ENCODE assay signal across 31 cellular contexts in the genomic region with DNA sequence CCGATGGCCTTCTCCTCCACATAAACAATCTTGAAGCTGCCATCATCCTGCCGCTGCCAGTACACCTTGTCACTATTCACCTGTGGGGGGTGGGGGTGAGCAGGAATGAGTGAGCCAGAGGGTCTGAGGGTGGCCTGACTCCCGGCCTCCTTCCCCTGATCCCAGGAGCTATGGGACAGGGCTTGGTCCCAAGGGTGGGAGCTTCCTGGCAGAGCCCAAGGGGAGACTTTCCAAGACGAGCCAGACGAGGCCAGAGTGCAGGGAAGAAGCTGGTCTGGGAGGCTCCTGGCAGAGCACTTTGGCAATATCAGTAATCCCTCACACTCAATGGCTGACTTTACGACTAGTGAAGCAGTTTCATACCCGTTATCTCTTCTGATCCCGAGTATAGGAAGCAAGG.
"Had no signal": no experiment of that assay in that cellular context is flagged by ENCODE, and none has a peak within 500 bp of the region (broad histone marks: within the 10 kb centered on the region; RNA-seq: fewer than 3 reads in every experiment).

No MANE protein-coding gene starts in this region.

- H3K27ac ChIP-seq: body of pancreas, colonic mucosa, dorsolateral prefrontal cortex, WERI-Rb-1 had no signal

- H3K9me3 ChIP-seq: body of pancreas, colonic mucosa had no signal

- H3K4me1 Mint-ChIP-seq: activated B cell treated with CpG ODN at 0.5 μM for 24 hours, endodermal cell had no signal

- H3K4me3 Mint-ChIP-seq: activated B cell treated with CpG ODN at 0.5 μM for 24 hours; activated CD8-positive, alpha-beta T cell treated with anti-CD3 and anti-CD28 coated beads for 36 hours; activated naive CD8-positive, alpha-beta T cell; activated T-cell treated with anti-CD3 and anti-CD28 coated beads, Interleukin-2, amount 50 U/mL, for 4 hours; activated T-helper 17 cell treated with anti-CD3 and anti-CD28 coated beads, Interleukin-2, amount 50 U/mL, for 72 hours; dendritic cell treated with granulocyte-macrophage colony-stimulating factor and Interleukin-4, amounts not matched to agents 40 ng/mL and 50 ng/mL, for 4 days; endodermal cell; T-helper 17 cell; T-helper 2 cell treated with Interferon-gamma antibody and Interleukin-4, amounts not matched to agents 5 μg/mL and 100 μg/mL, for 36 hours had no signal

- H3K4me3 ChIP-seq: body of pancreas, colonic mucosa, dorsolateral prefrontal cortex had no signal

- DNase-seq: activated B cell treated with CpG ODN at 0.5 μM for 24 hours; activated CD4-positive, alpha-beta T cell treated with anti-CD3 and anti-CD28 coated beads for 48 hours; activated CD4-positive, alpha-beta T cell treated with anti-CD3 and anti-CD28 coated beads, Interleukin-2, amount 50 U/mL, for 1 hour; activated CD4-positive, alpha-beta T cell treated with anti-CD3 and anti-CD28 coated beads, Interleukin-2, amount 50 U/mL, for 48 hours; activated CD8-positive, alpha-beta memory T cell treated with anti-CD3 and anti-CD28 coated beads for 24 hours; activated CD8-positive, alpha-beta T cell treated with anti-CD3 and anti-CD28 coated beads for 36 hours; activated effector memory CD4-positive, alpha-beta T cell treated with Interleukin-2 at 50 U/mL for 16 hours; activated gamma-delta T cell treated with Interleukin-2 at 50 U/mL for 16 hours; activated naive CD4-positive, alpha-beta T cell treated with anti-CD3 and anti-CD28 coated beads, Interleukin-2, amount 50 U/mL, for 16 hours; activated naive CD4-positive, alpha-beta T cell treated with Interleukin-2 at 50 U/mL for 16 hours; activated T-cell treated with anti-CD3 and anti-CD28 coated beads, Interleukin-2, amount 50 U/mL, for 4 hours; amygdala; aorta; body of pancreas; caudate nucleus; colonic mucosa; dorsolateral prefrontal cortex; effector memory CD4-positive, alpha-beta T cell; endodermal cell; foreskin fibroblast; T-helper 1 cell; T-helper 17 cell; T1000; WERI-Rb-1 had no signal

- H3K36me3 ChIP-seq: colonic mucosa, WERI-Rb-1 had no signal

- H3K27me3 ChIP-seq: body of pancreas, colonic mucosa, dorsolateral prefrontal cortex had no signal

- H3K27ac Mint-ChIP-seq: activated B cell treated with CpG ODN at 0.5 μM for 24 hours; activated CD8-positive, alpha-beta T cell treated with anti-CD3 and anti-CD28 coated beads for 36 hours; activated naive CD8-positive, alpha-beta T cell; activated T-helper 17 cell treated with anti-CD3 and anti-CD28 coated beads, Interleukin-2, amount 50 U/mL, for 72 hours; dendritic cell treated with granulocyte-macrophage colony-stimulating factor and Interleukin-4, amounts not matched to agents 40 ng/mL and 50 ng/mL, for 4 days; endodermal cell; T-helper 17 cell; T-helper 2 cell treated with Interferon-gamma antibody and Interleukin-4, amounts not matched to agents 5 μg/mL and 100 μg/mL, for 36 hours had no signal

- ATAC-seq: activated CD4-positive, CD25-positive, alpha-beta regulatory T cell treated with anti-CD3 and anti-CD28 coated beads, Interleukin-2, amount 50 U/mL, for 24 hours; activated CD8-positive, alpha-beta T cell treated with anti-CD3 and anti-CD28 coated beads for 36 hours; activated T-cell treated with anti-CD3 and anti-CD28 coated beads, Interleukin-2, amount 50 U/mL, for 4 hours; activated T-helper 17 cell treated with anti-CD3 and anti-CD28 coated beads, Interleukin-2, amount 50 U/mL, for 72 hours; body of pancreas; esophagus mucosa; T-helper 17 cell had no signal

- FAIRE-seq: frontal cortex had no signal

- H3K4me1 ChIP-seq: colonic mucosa had no signal

- H3K27me3 Mint-ChIP-seq: activated B cell treated with CpG ODN at 0.5 μM for 24 hours; activated CD8-positive, alpha-beta T cell treated with anti-CD3 and anti-CD28 coated beads for 36 hours; activated naive CD8-positive, alpha-beta T cell; activated T-helper 17 cell treated with anti-CD3 and anti-CD28 coated beads, Interleukin-2, amount 50 U/mL, for 72 hours; dendritic cell treated with granulocyte-macrophage colony-stimulating factor and Interleukin-4, amounts not matched to agents 40 ng/mL and 50 ng/mL, for 4 days; T-helper 17 cell had no signal

- H3K9me3 Mint-ChIP-seq: activated B cell treated with CpG ODN at 0.5 μM for 24 hours; activated CD8-positive, alpha-beta T cell treated with anti-CD3 and anti-CD28 coated beads for 36 hours; activated T-cell treated with anti-CD3 and anti-CD28 coated beads, Interleukin-2, amount 50 U/mL, for 4 hours; activated T-helper 17 cell treated with anti-CD3 and anti-CD28 coated beads, Interleukin-2, amount 50 U/mL, for 72 hours; dendritic cell treated with granulocyte-macrophage colony-stimulating factor and Interleukin-4, amounts not matched to agents 40 ng/mL and 50 ng/mL, for 4 days; endodermal cell; T-helper 2 cell treated with Interferon-gamma antibody and Interleukin-4, amounts not matched to agents 5 μg/mL and 100 μg/mL, for 36 hours had no signal
